Comparison of ENCODE assay signal across 14 cellular contexts in the genomic region with DNA sequence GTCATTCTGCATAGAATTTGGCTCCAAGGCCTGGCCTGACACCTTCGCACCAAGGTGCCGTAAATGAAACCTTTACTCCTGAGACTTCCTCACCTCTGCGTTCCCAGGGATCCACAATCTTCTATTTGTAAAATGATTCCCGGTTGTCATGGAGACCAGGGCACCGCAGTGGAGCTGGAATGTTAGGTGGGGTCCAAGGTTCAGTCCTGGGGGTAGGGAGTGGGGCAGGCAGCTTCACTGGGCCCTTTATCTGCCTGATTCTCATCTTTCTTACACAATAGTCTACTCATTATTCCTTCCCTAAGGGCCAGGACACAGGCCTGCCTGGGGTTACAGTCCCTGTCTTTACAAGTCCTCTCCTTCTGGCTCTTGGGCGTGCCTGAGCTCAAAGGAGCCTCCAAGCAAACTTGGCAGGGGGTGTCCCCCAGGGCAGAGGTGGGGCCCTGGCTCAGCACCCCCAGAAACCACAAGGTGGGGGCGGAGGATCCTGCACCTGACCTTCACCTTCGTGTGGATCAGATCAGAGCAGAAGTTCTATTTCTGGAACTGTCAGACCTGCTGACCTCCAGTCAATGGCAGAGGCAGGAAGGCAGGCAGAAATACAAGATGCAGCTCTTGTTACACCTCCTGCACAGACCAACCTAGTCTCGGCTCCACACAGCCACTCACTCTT. TPM values are rescaled to one million over a fixed set of nuclear protein-coding genes. Genes with fewer than 3 reads are reported as not detected.
DNase-seq lines count a peak whose midpoint lies in the region; ATAC-seq and TF ChIP-seq lines count a peak whose summit lies in the region.
"Had no signal": no experiment of that assay in that cellular context is flagged by ENCODE, and none has a peak within 500 bp of the region (broad histone marks: within the 10 kb centered on the region; RNA-seq: fewer than 3 reads in every experiment).

No MANE protein-coding gene starts in this region.

- H3K27me3 ChIP-seq in suprapubic skin, result peaks cover 43% of the 10 kb centered on the region
- H3K27me3 ChIP-seq: testis had no signal

- H3K4me3 Mint-ChIP-seq in natural killer cell treated with Interleukin-12 subunit alpha and Interleukin-12 subunit beta and Interleukin-15 and Interleukin-18, amount 100 ng/mL, for 72 hours, result no peak overlapping the region
- H3K4me3 Mint-ChIP-seq: dendritic cell treated with granulocyte-macrophage colony-stimulating factor and Interleukin-4, amounts not matched to agents 40 ng/mL and 50 ng/mL, for 4 days; naive B cell had no signal

- TF ChIP-seq CTCF in suprapubic skin (IDR thresholded peaks at IDR 0.05), result no peak

- no peaks in the 10 kb centered on the region for H3K9me3 Mint-ChIP-seq in natural killer cell treated with Interleukin-12 subunit alpha and Interleukin-12 subunit beta and Interleukin-15 and Interleukin-18, amount 100 ng/mL, for 72 hours
- H3K9me3 Mint-ChIP-seq: dendritic cell treated with granulocyte-macrophage colony-stimulating factor and Interleukin-4, amounts not matched to agents 40 ng/mL and 50 ng/mL, for 4 days; naive B cell had no signal

- H3K4me1 Mint-ChIP-seq in natural killer cell treated with Interleukin-12 subunit alpha and Interleukin-12 subunit beta and Interleukin-15 and Interleukin-18, amount 100 ng/mL, for 72 hours (ENCODE audit: low read depth in 2 of 2), result no peaks in the 10 kb centered on the region
- H3K4me1 Mint-ChIP-seq: naive B cell had no signal

- no peak for TF ChIP-seq POLR2A in suprapubic skin (IDR thresholded peaks at IDR 0.05)

- no peaks in the 10 kb centered on the region for H3K36me3 Mint-ChIP-seq in natural killer cell treated with Interleukin-12 subunit alpha and Interleukin-12 subunit beta and Interleukin-15 and Interleukin-18, amount 100 ng/mL, for 72 hours
- H3K36me3 Mint-ChIP-seq: naive B cell had no signal

- no peaks in the 10 kb centered on the region for H3K9me3 ChIP-seq in suprapubic skin
- H3K9me3 ChIP-seq: testis had no signal

- DNase-seq in HuH-7 (ENCODE audit: low spot score) (peak; percentile 92), amniotic epithelial cell (ENCODE audit: low read depth) (peak; percentile 15), left kidney (ENCODE audit: low read depth, low spot score) (peak; percentile 89), suprapubic skin (ENCODE audit: low spot score in 2 of 2) (no peak), GM19238 (ENCODE audit: insufficient read length, low spot score) (no peak), foreskin melanocyte (no peak)
- DNase-seq in natural killer cell treated with Interleukin-12 subunit alpha and Interleukin-12 subunit beta and Interleukin-15 and Interleukin-18, amount 100 ng/mL, for 72 hours (ENCODE audit: low spot score), result no peak
- DNase-seq: COR-L47, naive B cell, NCI-H1092, testis had no signal

- no peak for TF ChIP-seq EP300 in suprapubic skin (IDR thresholded peaks at IDR 0.05)

- H3K27ac Mint-ChIP-seq in natural killer cell treated with Interleukin-12 subunit alpha and Interleukin-12 subunit beta and Interleukin-15 and Interleukin-18, amount 100 ng/mL, for 72 hours, result no peak overlapping the region
- H3K27ac Mint-ChIP-seq: dendritic cell treated with granulocyte-macrophage colony-stimulating factor and Interleukin-4, amounts not matched to agents 40 ng/mL and 50 ng/mL, for 4 days; naive B cell had no signal

- peak overlapping the region; percentile 41 for H3K27ac ChIP-seq in suprapubic skin
- H3K27ac ChIP-seq: SK-N-MC, testis had no signal

- H3K4me3 ChIP-seq in suprapubic skin, result no peak overlapping the region
- H3K4me3 ChIP-seq: SK-N-MC, testis had no signal

- no peak for ATAC-seq in natural killer cell treated with Interleukin-12 subunit alpha and Interleukin-12 subunit beta and Interleukin-15 and Interleukin-18, amount 100 ng/mL, for 72 hours

- WGBS in suprapubic skin, result 44% methylated on average over 9 of the region's 9 CpGs

- peaks cover 32% of the 10 kb centered on the region for H3K4me1 ChIP-seq in suprapubic skin
- H3K4me1 ChIP-seq: testis had no signal

- no peaks in the 10 kb centered on the region for H3K36me3 ChIP-seq in suprapubic skin

- H3K27me3 Mint-ChIP-seq in natural killer cell treated with Interleukin-12 subunit alpha and Interleukin-12 subunit beta and Interleukin-15 and Interleukin-18, amount 100 ng/mL, for 72 hours, result peaks cover 21 to 33% of the 10 kb centered on the region in 2 donors

RNA-seq across cellular contexts. Expression of a gene that starts 51.1 kb away (rescaled TPM):
- total RNA-seq in suprapubic skin, result 10 to 100 TPM; 38.6 to 59.5 (median 50.0) TPM
- under 1 TPM in 1 of 2 donors, not detected in 1; 0.11 TPM for total RNA-seq in natural killer cell treated with Interleukin-12 subunit alpha and Interleukin-12 subunit beta and Interleukin-15 and Interleukin-18, amount 100 ng/mL, for 72 hours
- total RNA-seq: fibroblast of villous mesenchyme had no signal

Comparison
In these comparisons a context has a peak if more than half of its experiments do, and no peak if none do; other contexts are left out.
1. DNase-seq: peak in HuH-7 (single experiment), amniotic epithelial cell (single experiment) and left kidney (single experiment); none in suprapubic skin (0 of 2), GM19238 (single experiment), natural killer cell treated with Interleukin-12 subunit alpha and Interleukin-12 subunit beta and Interleukin-15 and Interleukin-18, amount 100 ng/mL, for 72 hours (single experiment) and foreskin melanocyte (single experiment).
2. RNA of a gene that starts 51.1 kb away (total RNA-seq): 38.6 to 59.5 TPM in suprapubic skin; 0.11 TPM in natural killer cell treated with Interleukin-12 subunit alpha and Interleukin-12 subunit beta and Interleukin-15 and Interleukin-18, amount 100 ng/mL, for 72 hours; every median in the first group is over 10 times any median in the second.